Comparison of ENCODE assay signal across 8 cellular contexts in the genomic region with DNA sequence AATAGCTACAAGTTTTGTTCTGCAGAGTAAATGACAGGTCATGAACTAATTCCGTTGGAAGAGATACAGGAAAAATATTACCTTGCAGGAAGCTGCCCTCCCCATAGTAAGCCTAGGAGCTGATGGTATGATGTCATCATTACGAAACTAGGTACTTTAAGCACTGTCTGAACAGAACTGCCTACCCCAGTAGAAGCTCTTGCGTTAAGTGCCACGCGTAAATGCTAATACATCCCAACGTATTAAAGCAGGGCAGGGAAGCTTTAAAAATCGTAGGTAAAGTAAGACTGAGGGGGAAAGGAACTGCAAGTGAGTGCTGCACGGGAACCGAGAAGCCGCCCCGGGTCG. TPM values are rescaled to one million over a fixed set of nuclear protein-coding genes. Genes with fewer than 3 reads are reported as not detected.
DNase-seq lines count a peak whose midpoint lies in the region; ATAC-seq and TF ChIP-seq lines count a peak whose summit lies in the region.

No MANE protein-coding gene starts in this region.

- H3K9me2 ChIP-seq in hepatocyte (replicated peaks; ENCODE audit: insufficient read depth) = no peaks in the 10 kb centered on the region

- ATAC-seq in GM18870 (IDR thresholded peaks at IDR 0.05; ENCODE audit: unreplicated experiment) (peak; percentile 73), HG03064 (IDR thresholded peaks at IDR 0.05; ENCODE audit: low read depth, unreplicated experiment) (peak; percentile 47)

- H3K36me3 ChIP-seq in hepatocyte (replicated peaks; ENCODE audit: insufficient read depth, low read depth) = no peaks in the 10 kb centered on the region

- TF ChIP-seq CTCF in AG09309 (IDR thresholded peaks at IDR 0.05; ENCODE audit: control insufficient read depth, insufficient read depth, low read depth, low read length, missing control alignments) (no peak), hepatocyte (IDR thresholded peaks at IDR 0.05; ENCODE audit: poor library complexity) (no peak)

- no peaks in the 10 kb centered on the region for H4K20me1 ChIP-seq in hepatocyte (ENCODE audit: insufficient read depth, poor library complexity, severe bottlenecking)

- DNase-seq in AG09309 (ENCODE audit: low read depth) = peak; percentile 33
- DNase-seq in NCI-H226 = peak; percentile 52
- peak; percentile 83 for DNase-seq in amniotic epithelial cell (ENCODE audit: low read depth)
- DNase-seq in hepatocyte (ENCODE audit: low spot score) = peak; percentile 70
- DNase-seq in skeletal muscle cell (ENCODE audit: low read depth) = peak; percentile 54
- no peak for DNase-seq in activated CD4-positive, alpha-beta T cell treated with anti-CD3 and anti-CD28 coated beads for 4 hours

- H3K27ac ChIP-seq in hepatocyte = peak overlapping the region; percentile 83

- H3K79me2 ChIP-seq in hepatocyte = peaks cover 41% of the 10 kb centered on the region

- H3K4me1 ChIP-seq in hepatocyte (ENCODE audit: insufficient read depth) = no peaks in the 10 kb centered on the region

- H3K27me3 ChIP-seq in hepatocyte = no peaks in the 10 kb centered on the region

- peak overlapping the region; percentile 66 for H3K4me3 ChIP-seq in AG09309 (ENCODE audit: control insufficient read depth, low read depth, low read length)
- peak overlapping the region; percentile 78 for H3K4me3 ChIP-seq in hepatocyte
- H3K4me3 ChIP-seq in skeletal muscle cell (ENCODE audit: low read depth, low read length) = peak overlapping the region; percentile 98

- peak overlapping the region; percentile 75 for H3K4me2 ChIP-seq in hepatocyte

- 1% methylated on average over 12 of the region's 12 CpGs for WGBS in hepatocyte (ENCODE audit: low lambda C conversion rate, missing lambda C conversion rate)

- H3K9me3 ChIP-seq in hepatocyte (ENCODE audit: low read depth) = no peaks in the 10 kb centered on the region

- H2AFZ ChIP-seq in hepatocyte = peak overlapping the region; percentile 84

RNA-seq across cellular contexts. Expression of gene UGGT2, which starts 0.6 kb away (rescaled TPM):
- total RNA-seq in hepatocyte = 59.2 and 60.3 TPM in 2 replicates
- polyA plus RNA-seq in hepatocyte = 23.6 and 27.1 TPM in 2 replicates

RNA-seq across cellular contexts. Expression of gene HS6ST3, which starts 37.3 kb away (rescaled TPM):
- 2.2 and 2.4 TPM in 2 replicates for total RNA-seq in hepatocyte
- polyA plus RNA-seq in hepatocyte = 1.7 and 2.7 TPM in 2 replicates

Comparison
In these comparisons a context has a peak if more than half of its experiments do, and no peak if none do; other contexts are left out.
1. DNase-seq: peak in AG09309 (single experiment), NCI-H226 (single experiment), amniotic epithelial cell (single experiment), hepatocyte (single experiment) and skeletal muscle cell (single experiment); none in activated CD4-positive, alpha-beta T cell treated with anti-CD3 and anti-CD28 coated beads for 4 hours (0 of 2).
2. Peak in every context shown above with its lines, with median percentiles within 50 percentile points of each other: H3K4me3 ChIP-seq.